Comparison of ENCODE assay signal across 36 cellular contexts in genomic region chr12:86015026-86015425, GRCh38.
"Had no signal": no experiment of that assay in that cellular context is flagged by ENCODE, and none has a peak within 500 bp of the region (broad histone marks: within the 10 kb centered on the region; RNA-seq: fewer than 3 reads in every experiment).

No MANE protein-coding gene starts in this region.

- H3K4me1 Mint-ChIP-seq: activated CD4-positive, alpha-beta T cell treated with anti-CD3 and anti-CD28 coated beads for 36 hours; activated CD4-positive, alpha-beta T cell treated with anti-CD3 and anti-CD28 coated beads, Interleukin-2, amount 10 ng/mL, durations not matched to agents 7 days and 5 days; activated naive CD4-positive, alpha-beta T cell treated with anti-CD3 and anti-CD28 coated beads, Interleukin-2, amount 50 U/mL, for 24 hours; activated naive CD8-positive, alpha-beta T cell treated with anti-CD3 and anti-CD28 coated beads, Interleukin-2, amount 10 ng/mL, durations not matched to agents 7 days and 5 days; central memory CD8-positive, alpha-beta T cell; WTC11 had no signal

- H3K36me3 ChIP-seq: ascending aorta, cardiac muscle cell, Peyer's patch had no signal

- H3K4me3 ChIP-seq: ascending aorta, cardiac muscle cell, Peyer's patch had no signal

- H3K27ac ChIP-seq: ascending aorta, cardiac muscle cell, Peyer's patch, RWPE1 had no signal

- H3K27me3 ChIP-seq: ascending aorta, cardiac muscle cell, Peyer's patch had no signal

- H3K36me3 Mint-ChIP-seq: activated naive CD4-positive, alpha-beta T cell treated with anti-CD3 and anti-CD28 coated beads, Interleukin-2, amount 50 U/mL, for 24 hours; activated naive CD8-positive, alpha-beta T cell treated with anti-CD3 and anti-CD28 coated beads, Interleukin-2, amount 10 ng/mL, durations not matched to agents 7 days and 5 days; WTC11 had no signal

- H3K4me3 Mint-ChIP-seq: activated CD4-positive, alpha-beta T cell treated with anti-CD3 and anti-CD28 coated beads for 36 hours; activated CD4-positive, alpha-beta T cell treated with anti-CD3 and anti-CD28 coated beads, Interleukin-2, amount 10 ng/mL, durations not matched to agents 7 days and 5 days; activated CD8-positive, alpha-beta T cell treated with anti-CD3 and anti-CD28 coated beads, Interleukin-2, amount 10 ng/mL, durations not matched to agents 7 days and 5 days; activated naive CD4-positive, alpha-beta T cell treated with anti-CD3 and anti-CD28 coated beads, Interleukin-2, amount 50 U/mL, for 24 hours; activated naive CD8-positive, alpha-beta T cell treated with anti-CD3 and anti-CD28 coated beads, Interleukin-2, amount 10 ng/mL, durations not matched to agents 7 days and 5 days; activated T-cell treated with anti-CD3 and anti-CD28 coated beads, Interleukin-2, amount 50 U/mL, for 24 hours; central memory CD8-positive, alpha-beta T cell; WTC11 had no signal

- H3K4me1 ChIP-seq: ascending aorta, Peyer's patch had no signal

- H3K27ac Mint-ChIP-seq: activated CD4-positive, alpha-beta T cell treated with anti-CD3 and anti-CD28 coated beads for 36 hours; activated CD4-positive, alpha-beta T cell treated with anti-CD3 and anti-CD28 coated beads, Interleukin-2, amount 10 ng/mL, durations not matched to agents 7 days and 5 days; activated CD8-positive, alpha-beta T cell treated with anti-CD3 and anti-CD28 coated beads, Interleukin-2, amount 10 ng/mL, durations not matched to agents 7 days and 5 days; activated naive CD4-positive, alpha-beta T cell treated with anti-CD3 and anti-CD28 coated beads, Interleukin-2, amount 50 U/mL, for 24 hours; activated naive CD8-positive, alpha-beta T cell treated with anti-CD3 and anti-CD28 coated beads, Interleukin-2, amount 10 ng/mL, durations not matched to agents 7 days and 5 days; activated T-cell treated with anti-CD3 and anti-CD28 coated beads, Interleukin-2, amount 50 U/mL, for 24 hours; activated T-helper 2 cell treated with anti-CD3 and anti-CD28 coated beads, Interferon-gamma antibody, Interleukin-2, Interleukin-4, amounts not matched to agents 10 μg/mL and 5 μg/mL and 100 μg/mL, durations not matched to agents 14 hours and 24 hours and 36 hours; WTC11 had no signal

- DNase-seq: activated CD4-positive, alpha-beta T cell treated with anti-CD3 and anti-CD28 coated beads for 36 hours; activated CD4-positive, alpha-beta T cell treated with anti-CD3 and anti-CD28 coated beads, Interleukin-2, amount 10 ng/mL, durations not matched to agents 7 days and 5 days; activated CD4-positive, alpha-beta T cell treated with anti-CD3 and anti-CD28 coated beads, Interleukin-2, amount 50 U/mL, for 48 hours; activated CD8-positive, alpha-beta T cell treated with anti-CD3 and anti-CD28 coated beads, Interleukin-2, amount 10 ng/mL, durations not matched to agents 7 days and 5 days; activated gamma-delta T cell; activated naive CD4-positive, alpha-beta T cell treated with Interleukin-2 at 50 U/mL for 16 hours; activated naive CD8-positive, alpha-beta T cell treated with anti-CD3 and anti-CD28 coated beads, Interleukin-2, amount 10 ng/mL, durations not matched to agents 7 days and 5 days; activated T-cell treated with anti-CD3 and anti-CD28 coated beads, Interleukin-2, amount 50 U/mL, for 24 hours; amygdala; Karpas-422; KBM-7; MV-4-11; NCI-H1092 treated with DMSO at 0.1 percent for 48 hours; NCI-H1417; NCI-H146; NCI-H187 treated with DMSO at 0.1 percent for 48 hours; NCI-H2081; NCI-H2171 treated with DMSO at 0.1 percent for 48 hours; NCI-H345; NCI-H524 treated with DMSO at 0.1 percent for 48 hours; NK-92 treated with Interleukin-12 subunit alpha and Interleukin-12 subunit beta, amount 100 ng/mL, for 24 hours; PC-3; Peyer's patch; SIG-M5; SW 1271; T1000 had no signal

- H3K27me3 Mint-ChIP-seq: activated CD4-positive, alpha-beta T cell treated with anti-CD3 and anti-CD28 coated beads for 36 hours; activated CD4-positive, alpha-beta T cell treated with anti-CD3 and anti-CD28 coated beads, Interleukin-2, amount 10 ng/mL, durations not matched to agents 7 days and 5 days; activated naive CD4-positive, alpha-beta T cell treated with anti-CD3 and anti-CD28 coated beads, Interleukin-2, amount 50 U/mL, for 24 hours; activated naive CD8-positive, alpha-beta T cell treated with anti-CD3 and anti-CD28 coated beads, Interleukin-2, amount 10 ng/mL, durations not matched to agents 7 days and 5 days; activated T-cell treated with anti-CD3 and anti-CD28 coated beads, Interleukin-2, amount 50 U/mL, for 24 hours; central memory CD8-positive, alpha-beta T cell had no signal

- ATAC-seq: activated CD4-positive, alpha-beta T cell treated with anti-CD3 and anti-CD28 coated beads for 36 hours; activated CD4-positive, CD25-positive, alpha-beta regulatory T cell treated with anti-CD3 and anti-CD28 coated beads, Interleukin-2, amount 50 U/mL, for 24 hours; activated CD8-positive, alpha-beta T cell treated with anti-CD3 and anti-CD28 coated beads, Interleukin-2, amount 10 ng/mL, durations not matched to agents 7 days and 5 days; PC-3; Right ventricle myocardium inferior; SK-N-SH treated with all-trans-retinoic acid at 6 μM for 48 hours; WTC11 had no signal

- H3K9me3 ChIP-seq: ascending aorta, Peyer's patch had no signal

- H3K9me3 Mint-ChIP-seq: WTC11 had no signal
